ENCODE assay signal across 8 cellular contexts in genomic region chr20:58228484-58229197, GRCh38. TPM values are rescaled to one million over a fixed set of nuclear protein-coding genes. Genes with fewer than 3 reads are reported as not detected.
DNase-seq lines count a peak whose midpoint lies in the region; TF ChIP-seq lines count a peak whose summit lies in the region.
"Had no signal": no experiment of that assay in that cellular context is flagged by ENCODE, and none has a peak within 500 bp of the region (broad histone marks: within the 10 kb centered on the region; RNA-seq: fewer than 3 reads in every experiment).

TSS of gene ANKRD60 (minus strand) at chr20:58228653. CDS start at chr20:58228653, 0 bp downstream.

- H3K4me1 Mint-ChIP-seq in HFFc6 (ENCODE audit: low read depth): peaks cover 6% of the 10 kb centered on the region; the same call in 1 of the 2 replicates

- H3K4me3 Mint-ChIP-seq in HFFc6: no peak within 1 kb of the TSS; the same call in 1 of the 2 replicates

- TF ChIP-seq CTCF in HFFc6 (IDR thresholded peaks at IDR 0.05) (no peak), tibial artery (IDR thresholded peaks at IDR 0.05) (no peak)

- peak within 1 kb of the TSS in 1 of 2 donors; percentile 9 for H3K4me3 ChIP-seq in tibial artery

- no peak for TF ChIP-seq POLR2A in erythroblast (IDR thresholded peaks at IDR 0.05; ENCODE audit: low read length)

- no peak within 1 kb of the TSS for H3K27ac ChIP-seq in tibial artery

- H3K36me3 Mint-ChIP-seq in HFFc6 (ENCODE audit: low read depth): peaks cover 17% of the 10 kb centered on the region

- H3K36me3 ChIP-seq in tibial artery: peaks cover 3 to 18% (median 11%) of the 10 kb centered on the region in 3 donors

- no peaks in the 10 kb centered on the region; the same call in 1 of the 2 replicates for H3K9me3 Mint-ChIP-seq in HFFc6

- peaks cover 0 to 39% of the 10 kb centered on the region in 2 donors for H3K27me3 ChIP-seq in tibial artery

- peaks cover 42% of the 10 kb centered on the region for H3K27me3 Mint-ChIP-seq in HFFc6 (ENCODE audit: insufficient read depth)

- H3K9me3 ChIP-seq in tibial artery: no peaks in the 10 kb centered on the region

- peaks cover 0 to 8% (median 4%) of the 10 kb centered on the region in 4 donors for H3K4me1 ChIP-seq in tibial artery

- H3K27ac Mint-ChIP-seq in HFFc6: no peak within 1 kb of the TSS

- intact Hi-C loops in tibial artery (cut with DNase I; ENCODE audit: low total_unique reads): no loop called here

- DNase-seq in NCI-H146 (lab: John Stamatoyannopoulos, UW) (peak; percentile 76), erythroblast (lab: John Stamatoyannopoulos, UW) (peak; percentile 9 to 22), retina (peak; percentile 82), HFFc6 (no peak), COLO668 (lab: John Stamatoyannopoulos, UW; ENCODE audit: unreplicated experiment) (no peak), tibial artery (no peak)
- peak; percentile 65 for DNase-seq in activated CD8-positive, alpha-beta memory T cell treated with anti-CD3 and anti-CD28 coated beads for 24 hours

RNA-seq across cellular contexts. Expression of gene ANKRD60, which starts in this region (rescaled TPM):
- total RNA-seq in HFFc6 (2021; fragmentation: NEBNext Ultra II Directional; extraction: Animal tissue kit (Norgen Biotek cat#: 25700)): not detected
- total RNA-seq: renal cortical epithelial cell had no signal

Comparison
In these comparisons a context has a peak if more than half of its experiments do, and no peak if none do; other contexts are left out.
1. DNase-seq: peak in NCI-H146 (single experiment), activated CD8-positive, alpha-beta memory T cell treated with anti-CD3 and anti-CD28 coated beads for 24 hours (single experiment), erythroblast (2 of 2) and retina (single experiment); none in HFFc6 (single experiment), COLO668 (single experiment) and tibial artery (0 of 2).